In genomic region chr13:44739120-44739519, GRCh38 we compare ENCODE assay signal across 21 cellular contexts.
DNase-seq lines count a peak whose midpoint lies in the region; ATAC-seq and TF ChIP-seq lines count a peak whose summit lies in the region.
"Had no signal": no experiment of that assay in that cellular context is flagged by ENCODE, and none has a peak within 500 bp of the region (broad histone marks: within the 10 kb centered on the region; RNA-seq: fewer than 3 reads in every experiment).

No MANE protein-coding gene starts in this region.

- H2BK120ac ChIP-seq in mesendoderm (ENCODE audit: low read depth, low read length) = no peak overlapping the region

- H3K36me3 ChIP-seq in mesendoderm (ENCODE audit: control insufficient read depth, insufficient read depth, low read length) = no peaks in the 10 kb centered on the region
- H3K36me3 ChIP-seq: left lung, prostate gland, thyroid gland had no signal

- no peak overlapping the region for H4K8ac ChIP-seq in mesendoderm (ENCODE audit: low read depth, low read length)

- H3K4me2 ChIP-seq in mesendoderm (ENCODE audit: low read length) = no peak overlapping the region

- no CpG with 5 or more reads among the region's 4 CpGs for WGBS in mesendoderm (ENCODE audit: extremely low coverage, insufficient coverage, low lambda C conversion rate)

- no peak overlapping the region for H4K5ac ChIP-seq in mesendoderm (ENCODE audit: low read length)

- no peaks in the 10 kb centered on the region for H3K4me1 ChIP-seq in mesendoderm (ENCODE audit: control insufficient read depth, low read depth, low read length)
- H3K4me1 ChIP-seq: left lung had no signal

- no peak overlapping the region for H3K9ac ChIP-seq in mesendoderm (ENCODE audit: low read length)

- DNase-seq in GM12864 (ENCODE audit: low read depth) (no peak), HFF-Myc (ENCODE audit: extremely low read depth, low read depth) (no peak), choroid plexus epithelial cell (ENCODE audit: low read depth) (no peak), mesendoderm (peak; percentile 45), GM20000 (ENCODE audit: low spot score) (no peak)
- DNase-seq: activated CD8-positive, alpha-beta memory T cell treated with anti-CD3 and anti-CD28 coated beads, Interleukin-2, amount 50 U/mL, for 48 hours; activated effector memory CD4-positive, alpha-beta T cell treated with Interleukin-2 at 50 U/mL for 16 hours; COR-L47; DMS79 treated with DMSO at 0.1 percent for 48 hours; erythroblast; HFFc6; left lung; PC-3; SIG-M5; stimulated activated CD4-positive, alpha-beta T cell treated with anti-CD3 and anti-CD28 coated beads, Interleukin-2, amount 100 ng/mL, for 24 hours; stimulated activated naive CD4-positive, alpha-beta T cell treated with Interleukin-2 at 50 U/mL for 16 hours; thyroid gland had no signal

- no peaks in the 10 kb centered on the region for H3K27me3 ChIP-seq in mesendoderm (ENCODE audit: insufficient read depth, low read length, poor library complexity)
- H3K27me3 ChIP-seq: left lung, thyroid gland had no signal

- TF ChIP-seq CTCF in GM12864 (IDR thresholded peaks at IDR 0.05; ENCODE audit: low read depth, low read length, missing control alignments) (peak; percentile 15), HFF-Myc (IDR thresholded peaks at IDR 0.05; ENCODE audit: low read depth, low read length, missing control alignments) (peak; percentile 23), choroid plexus epithelial cell (conservative IDR thresholded peaks at IDR 0.05; ENCODE audit: low read depth, low read length) (peak; percentile 21), GM20000 (IDR thresholded peaks at IDR 0.05; ENCODE audit: extremely low read depth, missing control alignments) (no peak)

- no peak overlapping the region for H3K27ac ChIP-seq in mesendoderm (ENCODE audit: low read depth, low read length)
- H3K27ac ChIP-seq: left lung, prostate gland, skin epidermis, thyroid gland had no signal

- no peak overlapping the region for H2BK5ac ChIP-seq in mesendoderm (ENCODE audit: low read length)

- H3K4ac ChIP-seq in mesendoderm (ENCODE audit: low read depth, low read length) = no peak overlapping the region

- H3K4me3 ChIP-seq in GM12864 (ENCODE audit: low read depth, low read length) = no peak overlapping the region
- H3K4me3 ChIP-seq in HFF-Myc (replicated peaks; ENCODE audit: low read depth, low read length) = no peak overlapping the region
- no peak overlapping the region for H3K4me3 ChIP-seq in choroid plexus epithelial cell (ENCODE audit: low read depth, low read length)
- no peak overlapping the region for H3K4me3 ChIP-seq in mesendoderm (ENCODE audit: low read length)
- H3K4me3 ChIP-seq: left lung, prostate gland, skin epidermis, thyroid gland had no signal

- no peak overlapping the region for H3K23ac ChIP-seq in mesendoderm (ENCODE audit: low read length)

- H3K79me1 ChIP-seq in mesendoderm (ENCODE audit: low read length) = no peaks in the 10 kb centered on the region

- ATAC-seq in GM19395 (IDR thresholded peaks at IDR 0.05; ENCODE audit: unreplicated experiment) = no peak
- ATAC-seq in GM18907 (IDR thresholded peaks at IDR 0.05; ENCODE audit: unreplicated experiment) = no peak
- ATAC-seq: left lung, PC-3 had no signal

- H2BK15ac ChIP-seq in mesendoderm (replicated peaks; ENCODE audit: low read depth) = no peak overlapping the region

- H2AK5ac ChIP-seq in mesendoderm (ENCODE audit: low read length) = no peak overlapping the region

- H3K56ac ChIP-seq in mesendoderm (ENCODE audit: low read length) = no peak overlapping the region

- no peak overlapping the region for H3K18ac ChIP-seq in mesendoderm (ENCODE audit: low read length)

- no peaks in the 10 kb centered on the region for H3K79me2 ChIP-seq in mesendoderm (ENCODE audit: control insufficient read depth, insufficient read depth, low read length)
